In the genomic region with DNA sequence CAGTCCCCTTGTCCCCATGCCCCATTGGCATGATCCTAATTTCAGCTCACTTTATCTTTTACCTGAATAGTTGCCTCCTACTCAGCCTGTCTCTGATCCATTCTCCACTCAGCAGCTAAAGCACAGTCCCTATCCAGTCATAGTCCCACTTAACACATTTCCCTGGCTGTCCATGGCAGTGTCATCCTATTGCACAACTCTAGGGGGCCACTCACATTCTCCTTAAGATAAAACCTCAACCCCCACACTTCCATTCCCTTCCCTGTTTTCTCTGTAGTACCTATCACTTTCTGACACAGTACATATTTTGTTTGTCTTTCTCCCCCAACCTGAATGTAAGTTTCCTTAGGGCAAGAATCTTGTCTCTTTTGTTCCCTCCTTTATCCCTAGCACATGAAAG, we compare ENCODE assay signal across 1 cellular context.
TF ChIP-seq lines count a peak whose summit lies in the region.

No MANE protein-coding gene starts in this region.

TF ChIP-seq in K562, 482 proteins besides CTCF, POLR2A, EP300 and RAD21:
- peak; percentile 31; the same call in 1 of the 2 replicates for TF ChIP-seq CEBPB (tag; IDR thresholded peaks at IDR 0.05)
- TF ChIP-seq, protein P1, sequence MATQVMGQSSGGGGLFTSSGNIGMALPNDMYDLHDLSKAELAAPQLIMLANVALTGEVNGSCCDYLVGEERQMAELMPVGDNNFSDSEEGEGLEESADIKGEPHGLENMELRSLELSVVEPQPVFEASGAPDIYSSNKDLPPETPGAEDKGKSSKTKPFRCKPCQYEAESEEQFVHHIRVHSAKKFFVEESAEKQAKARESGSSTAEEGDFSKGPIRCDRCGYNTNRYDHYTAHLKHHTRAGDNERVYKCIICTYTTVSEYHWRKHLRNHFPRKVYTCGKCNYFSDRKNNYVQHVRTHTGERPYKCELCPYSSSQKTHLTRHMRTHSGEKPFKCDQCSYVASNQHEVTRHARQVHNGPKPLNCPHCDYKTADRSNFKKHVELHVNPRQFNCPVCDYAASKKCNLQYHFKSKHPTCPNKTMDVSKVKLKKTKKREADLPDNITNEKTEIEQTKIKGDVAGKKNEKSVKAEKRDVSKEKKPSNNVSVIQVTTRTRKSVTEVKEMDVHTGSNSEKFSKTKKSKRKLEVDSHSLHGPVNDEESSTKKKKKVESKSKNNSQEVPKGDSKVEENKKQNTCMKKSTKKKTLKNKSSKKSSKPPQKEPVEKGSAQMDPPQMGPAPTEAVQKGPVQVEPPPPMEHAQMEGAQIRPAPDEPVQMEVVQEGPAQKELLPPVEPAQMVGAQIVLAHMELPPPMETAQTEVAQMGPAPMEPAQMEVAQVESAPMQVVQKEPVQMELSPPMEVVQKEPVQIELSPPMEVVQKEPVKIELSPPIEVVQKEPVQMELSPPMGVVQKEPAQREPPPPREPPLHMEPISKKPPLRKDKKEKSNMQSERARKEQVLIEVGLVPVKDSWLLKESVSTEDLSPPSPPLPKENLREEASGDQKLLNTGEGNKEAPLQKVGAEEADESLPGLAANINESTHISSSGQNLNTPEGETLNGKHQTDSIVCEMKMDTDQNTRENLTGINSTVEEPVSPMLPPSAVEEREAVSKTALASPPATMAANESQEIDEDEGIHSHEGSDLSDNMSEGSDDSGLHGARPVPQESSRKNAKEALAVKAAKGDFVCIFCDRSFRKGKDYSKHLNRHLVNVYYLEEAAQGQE (CRISPR knock-in tag; IDR thresholded peaks at IDR 0.05; ENCODE audit: low read depth), result no peak
